Comparison of ENCODE assay signal across 30 cellular contexts in genomic region chr4:8564595-8564994, GRCh38. TPM values are rescaled to one million over a fixed set of nuclear protein-coding genes. Genes with fewer than 3 reads are reported as not detected.
"Had no signal": no experiment of that assay in that cellular context is flagged by ENCODE, and none has a peak within 500 bp of the region (broad histone marks: within the 10 kb centered on the region; RNA-seq: fewer than 3 reads in every experiment).

No MANE protein-coding gene starts in this region.

- H3K4me1 ChIP-seq: colonic mucosa, esophagus squamous epithelium, gastrocnemius medialis, heart right ventricle, left lung, lower lobe of right lung had no signal

- H3K27me3 ChIP-seq: colonic mucosa, left lung had no signal

- FAIRE-seq: islet of Langerhans, keratinocyte had no signal

- H3K9me3 ChIP-seq: colonic mucosa, esophagus squamous epithelium, gastrocnemius medialis, heart right ventricle, left lung, lower lobe of right lung, mucosa of descending colon had no signal

- H3K27ac ChIP-seq: colonic mucosa, epithelial cell of prostate, esophagus squamous epithelium, gastrocnemius medialis, heart right ventricle, left lung, lower lobe of right lung had no signal

- DNase-seq: colonic mucosa; cortex of kidney; effector CD8-positive, alpha-beta T cell; effector memory CD8-positive, alpha-beta T cell; endodermal cell; erythroblast; esophagus squamous epithelium; foreskin fibroblast; foreskin melanocyte; gastrocnemius medialis; glutamatergic neuron; head of caudate nucleus; heart right ventricle; hippocampal formation; left cardiac atrium; left lung; left ventricle myocardium superior; lower lobe of right lung; mesenchymal stem cell; mucosa of descending colon had no signal

- H3K36me3 ChIP-seq: colonic mucosa, esophagus squamous epithelium, gastrocnemius medialis, heart right ventricle, left lung, lower lobe of right lung had no signal

- H3K4me3 ChIP-seq: colonic mucosa, esophagus squamous epithelium, gastrocnemius medialis, heart right ventricle, left lung, lower lobe of right lung, mucosa of descending colon had no signal

- ATAC-seq: effector memory CD8-positive, alpha-beta T cell; esophagus mucosa; gastrocnemius medialis; heart right ventricle; left cardiac atrium; left lung; left ventricle myocardium superior; lower lobe of right lung; mucosa of descending colon had no signal

RNA-seq across cellular contexts. Expression of gene GPR78, which starts 15.6 kb away (rescaled TPM):
- total RNA-seq: colonic mucosa, dermis microvascular lymphatic vessel endothelial cell, gastrocnemius medialis, glomerular endothelial cell, kidney epithelial cell, left ventricle myocardium superior, lower leg skin, lung microvascular endothelial cell, mesenteric fat pad had no signal
- polyA plus RNA-seq: keratinocyte had no signal

RNA-seq across cellular contexts. Expression of gene CPZ, which starts 28.0 kb away (rescaled TPM):
- total RNA-seq: dermis microvascular lymphatic vessel endothelial cell, gastrocnemius medialis, lung microvascular endothelial cell had no signal
- polyA plus RNA-seq: keratinocyte had no signal
